Comparison of ENCODE assay signal across 8 cellular contexts in genomic region chr14:23568021-23568599, GRCh38. TPM values are rescaled to one million over a fixed set of nuclear protein-coding genes. Genes with fewer than 3 reads are reported as not detected.
A peak's percentile ranks its signal among the peaks of the same experiment; 100 is the strongest.
DNase-seq lines count a peak whose midpoint lies in the region; ATAC-seq and TF ChIP-seq lines count a peak whose summit lies in the region.

No MANE protein-coding gene starts in this region.

- H3K9me3 Mint-ChIP-seq in activated T-cell treated with anti-CD3 and anti-CD28 coated beads, Interleukin-2, amount 50 U/mL, for 4 hours = no peaks in the 10 kb centered on the region
- H3K9me3 Mint-ChIP-seq in activated naive CD8-positive, alpha-beta T cell (ENCODE audit: low read depth) = no peaks in the 10 kb centered on the region

- WGBS in thyroid gland, 2 donors = 72% methylated on average over 2 of the region's 2 CpGs

- H3K27me3 ChIP-seq in kidney epithelial cell (ENCODE audit: control insufficient read depth, insufficient read depth, low read length) = peaks cover 20% of the 10 kb centered on the region
- no peaks in the 10 kb centered on the region for H3K27me3 ChIP-seq in thyroid gland

- peaks cover 27% of the 10 kb centered on the region for H3K4me1 Mint-ChIP-seq in activated T-cell treated with anti-CD3 and anti-CD28 coated beads, Interleukin-2, amount 50 U/mL, for 4 hours (ENCODE audit: low read depth)
- peaks cover 31% of the 10 kb centered on the region for H3K4me1 Mint-ChIP-seq in activated naive CD8-positive, alpha-beta T cell (ENCODE audit: low read depth)

- H3K4me3 Mint-ChIP-seq in activated T-cell treated with anti-CD3 and anti-CD28 coated beads, Interleukin-2, amount 50 U/mL, for 4 hours = peak overlapping the region; percentile 100
- peak overlapping the region; percentile 99 for H3K4me3 Mint-ChIP-seq in activated naive CD8-positive, alpha-beta T cell

- TF ChIP-seq POLR2A in thyroid gland (IDR thresholded peaks at IDR 0.05) = no peak

- intact Hi-C loops in thyroid gland (cut with DNase I) = no loop called here

- H3K27me3 Mint-ChIP-seq in activated T-cell treated with anti-CD3 and anti-CD28 coated beads, Interleukin-2, amount 50 U/mL, for 4 hours (ENCODE audit: low read depth) = peaks cover 3% of the 10 kb centered on the region
- peaks cover 1% of the 10 kb centered on the region for H3K27me3 Mint-ChIP-seq in activated naive CD8-positive, alpha-beta T cell

- no peak for DNase-seq in activated T-cell treated with anti-CD3 and anti-CD28 coated beads, Interleukin-2, amount 50 U/mL, for 4 hours
- no peak for DNase-seq in activated T-cell treated with anti-CD3 and anti-CD28 coated beads, Interleukin-2, amount 50 U/mL, for 1 hour
- DNase-seq in kidney epithelial cell (ENCODE audit: low read depth) (no peak), thyroid gland (no peak), NCI-H1694 (lab: John Stamatoyannopoulos, UW) (no peak), NCI-H2196 (lab: John Stamatoyannopoulos, UW; ENCODE audit: unreplicated experiment) (no peak)

- TF ChIP-seq CTCF in kidney epithelial cell (IDR thresholded peaks at IDR 0.05; ENCODE audit: insufficient read depth, low read length, poor library complexity, severe bottlenecking) (no peak), thyroid gland (IDR thresholded peaks at IDR 0.05) (no peak)

- H3K9me3 ChIP-seq in thyroid gland = no peaks in the 10 kb centered on the region

- H3K4me3 ChIP-seq in kidney epithelial cell (ENCODE audit: low read depth, low read length) (peak overlapping the region; percentile 69), thyroid gland (replicated peaks in 1 of 3) (peak overlapping the region in 1 of 3 donors; percentile 60)

- peaks cover 10% of the 10 kb centered on the region for H3K36me3 Mint-ChIP-seq in activated T-cell treated with anti-CD3 and anti-CD28 coated beads, Interleukin-2, amount 50 U/mL, for 4 hours (ENCODE audit: insufficient read depth)
- H3K36me3 Mint-ChIP-seq in activated naive CD8-positive, alpha-beta T cell = peaks cover 4% of the 10 kb centered on the region

- peaks cover 6 to 9% of the 10 kb centered on the region in 2 donors for H3K4me1 ChIP-seq in thyroid gland

- H3K36me3 ChIP-seq in kidney epithelial cell (ENCODE audit: control insufficient read depth, insufficient read depth, low read length) (peaks cover 1% of the 10 kb centered on the region), thyroid gland (peaks cover 0 to 3% of the 10 kb centered on the region in 2 donors)

- peak overlapping the region; percentile 54 for H3K27ac Mint-ChIP-seq in activated naive CD8-positive, alpha-beta T cell

- peak overlapping the region; percentile 47 to 79 (median 70) for H3K27ac ChIP-seq in thyroid gland

- no peak for ATAC-seq in activated T-cell treated with anti-CD3 and anti-CD28 coated beads, Interleukin-2, amount 50 U/mL, for 4 hours
- no peak for ATAC-seq in HG02973 (IDR thresholded peaks at IDR 0.05; ENCODE audit: unreplicated experiment)

RNA-seq across cellular contexts. Expression of gene AP1G2, which starts 0.5 kb away (rescaled TPM):
- 100 to 1,000 TPM in 2 of 3 donors, 10 to 100 TPM in 1; 86.9 to 113 (median 108) TPM for total RNA-seq in activated T-cell treated with anti-CD3 and anti-CD28 coated beads, Interleukin-2, amount 50 U/mL, for 4 hours
- total RNA-seq in kidney epithelial cell (93.2 and 93.4 TPM in 2 replicates), thyroid gland (100 to 1,000 TPM in 3 of 4 donors, 10 to 100 TPM in 1; 71.6 to 128 (median 114) TPM)

RNA-seq across cellular contexts. Expression of gene JPH4, which starts 10.5 kb away (rescaled TPM):
- under 1 TPM; 0.11 to 0.27 (median 0.13) TPM for total RNA-seq in activated T-cell treated with anti-CD3 and anti-CD28 coated beads, Interleukin-2, amount 50 U/mL, for 4 hours
- total RNA-seq in kidney epithelial cell (1.0 and 1.1 TPM in 2 replicates), thyroid gland (under 1 TPM in 3 of 4 donors, not detected in 1; 0.11 to 0.54 (median 0.27) TPM)

RNA-seq across cellular contexts. Expression of gene THTPA, which starts 12.0 kb away (rescaled TPM):
- 10 to 100 TPM; 17.1 to 18.8 (median 17.6) TPM for total RNA-seq in activated T-cell treated with anti-CD3 and anti-CD28 coated beads, Interleukin-2, amount 50 U/mL, for 4 hours
- total RNA-seq in kidney epithelial cell (5.7 and 8.5 TPM in 2 replicates), thyroid gland (10 to 100 TPM; 15.3 to 48.1 (median 28.3) TPM)

RNA-seq across cellular contexts. Expression of gene ZFHX2, which starts 16.5 kb away (rescaled TPM):
- 1 to 10 TPM in 2 of 3 donors, under 1 TPM in 1; 0.58 to 1.1 (median 1.1) TPM for total RNA-seq in activated T-cell treated with anti-CD3 and anti-CD28 coated beads, Interleukin-2, amount 50 U/mL, for 4 hours
- total RNA-seq in kidney epithelial cell (2.3 and 2.6 TPM in 2 replicates), thyroid gland (1 to 10 TPM in 3 of 4 donors, under 1 TPM in 1; 0.46 to 2.3 (median 1.4) TPM)
